Comparison of ENCODE assay signal across 13 cellular contexts in genomic region chr18:35410561-35410960, GRCh38. TPM values are rescaled to one million over a fixed set of nuclear protein-coding genes. Genes with fewer than 3 reads are reported as not detected.
DNase-seq lines count a peak whose midpoint lies in the region; ATAC-seq, FAIRE-seq and TF ChIP-seq lines count a peak whose summit lies in the region.
"Had no signal": no experiment of that assay in that cellular context is flagged by ENCODE, and none has a peak within 500 bp of the region (broad histone marks: within the 10 kb centered on the region; RNA-seq: fewer than 3 reads in every experiment).

No MANE protein-coding gene starts in this region.

- 75 to 78% methylated on average over 7 of the region's 7 CpGs for WGBS in esophagus, 2 donors

- no peaks in the 10 kb centered on the region for H3K27me3 ChIP-seq in esophagus (ENCODE audit: control insufficient read depth in 1 of 2, insufficient read depth in 2 of 2, low read length in 2 of 2)

- ATAC-seq in GM18511 (IDR thresholded peaks at IDR 0.05; ENCODE audit: unreplicated experiment) (peak; percentile 47), GM21723 (IDR thresholded peaks at IDR 0.05; ENCODE audit: unreplicated experiment) (peak; percentile 44), HG03342 (IDR thresholded peaks at IDR 0.05; ENCODE audit: unreplicated experiment) (peak; percentile 70)

- no peaks in the 10 kb centered on the region for H3K36me3 ChIP-seq in esophagus (ENCODE audit: control insufficient read depth in 2 of 2, insufficient read depth in 2 of 2, low read length in 1 of 2)
- H3K36me3 ChIP-seq: ovary had no signal

- no peak overlapping the region for H3K4me3 ChIP-seq in esophagus (ENCODE audit: low read depth in 1 of 2, low read length in 2 of 2)
- H3K4me3 ChIP-seq: lung, ovary had no signal

- H3K4me1 ChIP-seq in esophagus (ENCODE audit: control insufficient read depth in 2 of 2, insufficient read depth in 2 of 2, low read length in 1 of 2) = peaks cover 0 to 21% of the 10 kb centered on the region in 2 donors

- DNase-seq in cerebellum (ENCODE audit: low spot score) (no peak), H4 (ENCODE audit: low spot score) (no peak), NCI-H2196 (lab: John Stamatoyannopoulos, UW; ENCODE audit: unreplicated experiment) (no peak), D721Med (ENCODE audit: insufficient read length, low spot score) (no peak)
- DNase-seq: GOT3; NCI-H2029 treated with DMSO at 0.1 percent for 48 hours; ovary; stimulated activated CD4-positive, alpha-beta T cell treated with anti-CD3 and anti-CD28 coated beads, Interleukin-4, amount 100 ng/mL, for 24 hours had no signal

- no peak for FAIRE-seq in D721Med (lab: Jason Lieb, UNC)

- TF ChIP-seq CTCF in D721Med (IDR thresholded peaks at IDR 0.05; ENCODE audit: insufficient read depth, missing control alignments) = no peak

- H3K9me3 ChIP-seq in esophagus (ENCODE audit: control insufficient read depth in 2 of 2, insufficient read depth in 1 of 2, low read depth in 1 of 2, low read length in 1 of 2) = no peaks in the 10 kb centered on the region
- H3K9me3 ChIP-seq: ovary had no signal

- H3K27ac ChIP-seq in esophagus (ENCODE audit: low read depth in 2 of 2, low read length in 1 of 2) = peak overlapping the region; percentile 42 to 84
- H3K27ac ChIP-seq: ovary had no signal

RNA-seq across cellular contexts. Expression of gene ZNF396, which starts 33.4 kb away (rescaled TPM):
- polyA plus RNA-seq in esophagus = under 1 TPM; 0.65 to 0.74 TPM
- total RNA-seq in cerebellum = 3.8 TPM
- 1.3 and 3.1 TPM in 2 replicates for total RNA-seq in H4 (2014; rRNA removed; shearing (Covaris generic))
